In genomic region chr11:71928739-71929443, GRCh38 we compare ENCODE assay signal across 1 cellular context.
TF ChIP-seq lines count a peak whose summit lies in the region.

RNF121 (plus strand) TSS chr11:71929046; CDS start chr11:71929062, 16 bp downstream.

TF ChIP-seq in HepG2, 621 proteins besides CTCF, POLR2A, EP300 and RAD21 (continued from another document and continues in another):
- TF ChIP-seq GMEB2 (CRISPR knock-in tag; IDR thresholded peaks at IDR 0.05; ENCODE audit: low read depth) = no peak
- TF ChIP-seq SAP130 (CRISPR knock-in tag; IDR thresholded peaks at IDR 0.05; ENCODE audit: low read depth) = peak; percentile 93
- TF ChIP-seq HNF1B (CRISPR knock-in tag; IDR thresholded peaks at IDR 0.05) = no peak; the same call in 1 of the 2 replicates
- 0 out of 2 replicates have a peak, but pooled peaks have one; percentile 15 for TF ChIP-seq HES4 (CRISPR knock-in tag; IDR thresholded peaks at IDR 0.05; ENCODE audit: borderline replicate concordance)
- TF ChIP-seq ZBTB40 (IDR thresholded peaks at IDR 0.05) = no peak
- no peak; the same call in 1 of the 2 replicates for TF ChIP-seq ZBTB40 (CRISPR knock-in tag; IDR thresholded peaks at IDR 0.05)
- TF ChIP-seq HOXD1 (CRISPR knock-in tag; IDR thresholded peaks at IDR 0.05) = 0 out of 2 replicates have a peak, but pooled peaks have one; percentile 18
- no peak for TF ChIP-seq ZNF513 (CRISPR knock-in tag; conservative IDR thresholded peaks at IDR 0.05)
- peak; percentile 68 for TF ChIP-seq ATF1 (CRISPR knock-in tag; IDR thresholded peaks at IDR 0.05)
- TF ChIP-seq ZNF501 (CRISPR knock-in tag; IDR thresholded peaks at IDR 0.05) = no peak
- no peak for TF ChIP-seq POGK (CRISPR knock-in tag; conservative IDR thresholded peaks at IDR 0.05)
- TF ChIP-seq SAFB2 (CRISPR knock-in tag; IDR thresholded peaks at IDR 0.05; ENCODE audit: borderline replicate concordance, low read depth) = no peak
- no peak for TF ChIP-seq ZIK1 (CRISPR knock-in tag; IDR thresholded peaks at IDR 0.05; ENCODE audit: borderline replicate concordance, low read depth)
- TF ChIP-seq GATAD1 (CRISPR knock-in tag; IDR thresholded peaks at IDR 0.05) = peak; percentile 93
- peak; percentile 50 for TF ChIP-seq TAF15 (IDR thresholded peaks at IDR 0.05; ENCODE audit: low read depth, low read length, poor library complexity, severe bottlenecking)
- TF ChIP-seq TCF7 (IDR thresholded peaks at IDR 0.05; ENCODE audit: low read depth) = no peak
- no peak for TF ChIP-seq RBM39 (IDR thresholded peaks at IDR 0.05; ENCODE audit: low read depth, low read length, poor library complexity, severe bottlenecking)
- 0 out of 2 replicates have a peak, but pooled peaks have one; percentile 41 for TF ChIP-seq SIX4 (CRISPR knock-in tag; IDR thresholded peaks at IDR 0.05)
- no peak for TF ChIP-seq RCOR2 (CRISPR knock-in tag; IDR thresholded peaks at IDR 0.05)
- TF ChIP-seq CC2D1A (CRISPR knock-in tag; IDR thresholded peaks at IDR 0.05) = no peak
- peak; percentile 76 for TF ChIP-seq ETV5 (CRISPR knock-in tag; IDR thresholded peaks at IDR 0.05; ENCODE audit: borderline replicate concordance)
- peak; percentile 64 for TF ChIP-seq SP5 (CRISPR knock-in tag; IDR thresholded peaks at IDR 0.05; ENCODE audit: borderline replicate concordance, low read depth)
- TF ChIP-seq NFKB2 (CRISPR knock-in tag; IDR thresholded peaks at IDR 0.05; ENCODE audit: borderline replicate concordance) = no peak
- no peak for TF ChIP-seq ZNF776 (CRISPR knock-in tag; IDR thresholded peaks at IDR 0.05)
- TF ChIP-seq BHLHE40 (IDR thresholded peaks at IDR 0.05; ENCODE audit: low read length) = peak; percentile 81
- TF ChIP-seq ZNF30 (CRISPR knock-in tag; IDR thresholded peaks at IDR 0.05) = no peak
- TF ChIP-seq ZSCAN30 (CRISPR knock-in tag; IDR thresholded peaks at IDR 0.05) = no peak
- 0 out of 2 replicates have a peak, but pooled peaks have one; percentile 31 for TF ChIP-seq RXRA (CRISPR knock-in tag; IDR thresholded peaks at IDR 0.05)
- TF ChIP-seq NFATC3 (CRISPR knock-in tag; IDR thresholded peaks at IDR 0.05) = no peak
- no peak for TF ChIP-seq ZBTB3 (CRISPR knock-in tag; IDR thresholded peaks at IDR 0.05; ENCODE audit: borderline replicate concordance, low read depth)
- TF ChIP-seq BATF2 (CRISPR knock-in tag; IDR thresholded peaks at IDR 0.05) = no peak
- 0 out of 2 replicates have a peak, but pooled peaks have one; percentile 2 for TF ChIP-seq ZNF770 (CRISPR knock-in tag; IDR thresholded peaks at IDR 0.05)
- no peak for TF ChIP-seq ZNF781 (CRISPR knock-in tag; IDR thresholded peaks at IDR 0.05; ENCODE audit: borderline replicate concordance, not compliant biosample characterization)
- TF ChIP-seq NR2C2 (CRISPR knock-in tag; IDR thresholded peaks at IDR 0.05; ENCODE audit: borderline replicate concordance) = peak; percentile 98
- 0 out of 2 replicates have a peak, but pooled peaks have one; percentile 29 for TF ChIP-seq ZNF619 (CRISPR knock-in tag; IDR thresholded peaks at IDR 0.05)
- no peak for TF ChIP-seq ZNF180 (CRISPR knock-in tag; IDR thresholded peaks at IDR 0.05; ENCODE audit: borderline replicate concordance, low read depth)
- 0 out of 2 replicates have a peak, but pooled peaks have one; percentile 14 for TF ChIP-seq ZNF672 (CRISPR knock-in tag; IDR thresholded peaks at IDR 0.05)
- no peak for TF ChIP-seq STAG1 (CRISPR knock-in tag; IDR thresholded peaks at IDR 0.05)
- TF ChIP-seq ZNF670 (CRISPR knock-in tag; IDR thresholded peaks at IDR 0.05; ENCODE audit: borderline replicate concordance) = no peak
- TF ChIP-seq ZNF737 (CRISPR knock-in tag; IDR thresholded peaks at IDR 0.05; ENCODE audit: borderline replicate concordance) = no peak
- no peak for TF ChIP-seq NFE2L2 (IDR thresholded peaks at IDR 0.05; ENCODE audit: low read length)
- no peak for TF ChIP-seq TBL1XR1 (IDR thresholded peaks at IDR 0.05; ENCODE audit: borderline replicate concordance, low read length, partially characterized antibody)
- no peak for TF ChIP-seq ZNF549 (CRISPR knock-in tag; IDR thresholded peaks at IDR 0.05)
- TF ChIP-seq ZKSCAN8 (CRISPR knock-in tag; IDR thresholded peaks at IDR 0.05; ENCODE audit: borderline replicate concordance) = peak; percentile 70; the same call in 1 of the 2 replicates
- TF ChIP-seq HDAC6 (IDR thresholded peaks at IDR 0.05; ENCODE audit: low read depth, low read length) = no peak
- 0 out of 2 replicates have a peak, but pooled peaks have one; percentile 61 for TF ChIP-seq ZNF704 (CRISPR knock-in tag; IDR thresholded peaks at IDR 0.05; ENCODE audit: borderline replicate concordance)
